ENCODE assay signal across 23 cellular contexts in genomic region chr2:46007412-46007811, GRCh38.
"Had no signal": no experiment of that assay in that cellular context is flagged by ENCODE, and none has a peak within 500 bp of the region (broad histone marks: within the 10 kb centered on the region; RNA-seq: fewer than 3 reads in every experiment).

No MANE protein-coding gene starts in this region.

- H3K4me1 Mint-ChIP-seq: activated B cell treated with CpG ODN at 0.5 μM for 24 hours; activated naive CD8-positive, alpha-beta T cell treated with anti-CD3 and anti-CD28 coated beads for 36 hours had no signal

- H3K9me3 ChIP-seq: Peyer's patch had no signal

- ATAC-seq: activated CD8-positive, alpha-beta memory T cell treated with anti-CD3 and anti-CD28 coated beads, Interleukin-2, amount 10 ng/mL, durations not matched to agents 7 days and 5 days; activated T-cell treated with anti-CD3 and anti-CD28 coated beads, Interleukin-2, amount 50 U/mL, for 4 hours; K562 had no signal

- H3K27me3 ChIP-seq: Peyer's patch had no signal

- H3K4me3 Mint-ChIP-seq: activated B cell treated with CpG ODN at 0.5 μM for 24 hours; activated CD4-positive, alpha-beta T cell treated with anti-CD3 and anti-CD28 coated beads, Interleukin-2, amount 10 ng/mL, durations not matched to agents 7 days and 5 days; activated CD8-positive, alpha-beta memory T cell treated with anti-CD3 and anti-CD28 coated beads, Interleukin-2, amount 10 ng/mL, durations not matched to agents 7 days and 5 days; activated naive CD4-positive, alpha-beta T cell treated with anti-CD3 and anti-CD28 coated beads, Interleukin-2, amount 10 ng/mL, durations not matched to agents 7 days and 5 days; activated naive CD8-positive, alpha-beta T cell treated with anti-CD3 and anti-CD28 coated beads for 36 hours; activated T-cell treated with anti-CD3 and anti-CD28 coated beads, Interleukin-2, amount 50 U/mL, for 4 hours; T-helper 1 cell treated with Interleukin-12 subunit alpha and Interleukin-12 subunit beta and Interleukin-4 antibody, amounts not matched to agents 30 μg/mL and 1 μg/mL, for 36 hours had no signal

- H3K27me3 Mint-ChIP-seq: activated B cell treated with CpG ODN at 0.5 μM for 24 hours; activated CD4-positive, alpha-beta T cell treated with anti-CD3 and anti-CD28 coated beads, Interleukin-2, amount 10 ng/mL, durations not matched to agents 7 days and 5 days; activated CD8-positive, alpha-beta memory T cell treated with anti-CD3 and anti-CD28 coated beads, Interleukin-2, amount 10 ng/mL, durations not matched to agents 7 days and 5 days; activated naive CD4-positive, alpha-beta T cell treated with anti-CD3 and anti-CD28 coated beads, Interleukin-2, amount 10 ng/mL, durations not matched to agents 7 days and 5 days; activated naive CD8-positive, alpha-beta T cell treated with anti-CD3 and anti-CD28 coated beads for 36 hours had no signal

- DNase-seq: activated B cell treated with CpG ODN at 0.5 μM for 24 hours; activated CD4-positive, alpha-beta T cell treated with anti-CD3 and anti-CD28 coated beads for 1 hour; activated CD4-positive, alpha-beta T cell treated with anti-CD3 and anti-CD28 coated beads, Interleukin-2, amount 10 ng/mL, durations not matched to agents 7 days and 5 days; activated CD8-positive, alpha-beta memory T cell treated with anti-CD3 and anti-CD28 coated beads, Interleukin-2, amount 10 ng/mL, durations not matched to agents 7 days and 5 days; activated gamma-delta T cell treated with Interleukin-2 at 50 U/mL for 16 hours; activated naive CD4-positive, alpha-beta T cell treated with anti-CD3 and anti-CD28 coated beads, Interleukin-2, amount 10 ng/mL, durations not matched to agents 7 days and 5 days; activated naive CD8-positive, alpha-beta T cell treated with anti-CD3 and anti-CD28 coated beads for 36 hours; activated T-cell treated with anti-CD3 and anti-CD28 coated beads, Interleukin-2, amount 50 U/mL, for 4 hours; cerebellar nuclear complex; Karpas-422; MM.1S; NCI-H1105; NCI-H1436; NCI-H187; NCI-H2081 treated with DMSO at 0.1 percent for 48 hours; NCI-H446; NCI-H524; SHP77 had no signal

- H3K4me3 ChIP-seq: K562, Peyer's patch had no signal

- H3K27ac Mint-ChIP-seq: activated B cell treated with CpG ODN at 0.5 μM for 24 hours; activated CD4-positive, alpha-beta T cell treated with anti-CD3 and anti-CD28 coated beads, Interleukin-2, amount 10 ng/mL, durations not matched to agents 7 days and 5 days; activated CD8-positive, alpha-beta memory T cell treated with anti-CD3 and anti-CD28 coated beads, Interleukin-2, amount 10 ng/mL, durations not matched to agents 7 days and 5 days; activated naive CD4-positive, alpha-beta T cell treated with anti-CD3 and anti-CD28 coated beads, Interleukin-2, amount 10 ng/mL, durations not matched to agents 7 days and 5 days; activated naive CD8-positive, alpha-beta T cell treated with anti-CD3 and anti-CD28 coated beads for 36 hours; activated T-helper 2 cell treated with anti-CD3 and anti-CD28 coated beads, Interferon-gamma antibody, Interleukin-2, Interleukin-4, amounts not matched to agents 10 μg/mL and 5 μg/mL and 100 μg/mL, durations not matched to agents 14 hours and 24 hours and 36 hours; T-helper 1 cell treated with Interleukin-12 subunit alpha and Interleukin-12 subunit beta and Interleukin-4 antibody, amounts not matched to agents 30 μg/mL and 1 μg/mL, for 36 hours had no signal

- H3K36me3 Mint-ChIP-seq: activated naive CD4-positive, alpha-beta T cell treated with anti-CD3 and anti-CD28 coated beads, Interleukin-2, amount 10 ng/mL, durations not matched to agents 7 days and 5 days; activated naive CD8-positive, alpha-beta T cell treated with anti-CD3 and anti-CD28 coated beads for 36 hours had no signal

- H3K9me3 Mint-ChIP-seq: activated B cell treated with CpG ODN at 0.5 μM for 24 hours; activated CD4-positive, alpha-beta T cell treated with anti-CD3 and anti-CD28 coated beads, Interleukin-2, amount 10 ng/mL, durations not matched to agents 7 days and 5 days; activated naive CD4-positive, alpha-beta T cell treated with anti-CD3 and anti-CD28 coated beads, Interleukin-2, amount 10 ng/mL, durations not matched to agents 7 days and 5 days; activated naive CD8-positive, alpha-beta T cell treated with anti-CD3 and anti-CD28 coated beads for 36 hours; activated T-cell treated with anti-CD3 and anti-CD28 coated beads, Interleukin-2, amount 50 U/mL, for 4 hours; activated T-helper 2 cell treated with anti-CD3 and anti-CD28 coated beads, Interferon-gamma antibody, Interleukin-2, Interleukin-4, amounts not matched to agents 10 μg/mL and 5 μg/mL and 100 μg/mL, durations not matched to agents 14 hours and 24 hours and 36 hours; T-helper 1 cell treated with Interleukin-12 subunit alpha and Interleukin-12 subunit beta and Interleukin-4 antibody, amounts not matched to agents 30 μg/mL and 1 μg/mL, for 36 hours had no signal

- H3K27ac ChIP-seq: Peyer's patch, RWPE1 had no signal

- FAIRE-seq: K562 had no signal
